In the genomic region with DNA sequence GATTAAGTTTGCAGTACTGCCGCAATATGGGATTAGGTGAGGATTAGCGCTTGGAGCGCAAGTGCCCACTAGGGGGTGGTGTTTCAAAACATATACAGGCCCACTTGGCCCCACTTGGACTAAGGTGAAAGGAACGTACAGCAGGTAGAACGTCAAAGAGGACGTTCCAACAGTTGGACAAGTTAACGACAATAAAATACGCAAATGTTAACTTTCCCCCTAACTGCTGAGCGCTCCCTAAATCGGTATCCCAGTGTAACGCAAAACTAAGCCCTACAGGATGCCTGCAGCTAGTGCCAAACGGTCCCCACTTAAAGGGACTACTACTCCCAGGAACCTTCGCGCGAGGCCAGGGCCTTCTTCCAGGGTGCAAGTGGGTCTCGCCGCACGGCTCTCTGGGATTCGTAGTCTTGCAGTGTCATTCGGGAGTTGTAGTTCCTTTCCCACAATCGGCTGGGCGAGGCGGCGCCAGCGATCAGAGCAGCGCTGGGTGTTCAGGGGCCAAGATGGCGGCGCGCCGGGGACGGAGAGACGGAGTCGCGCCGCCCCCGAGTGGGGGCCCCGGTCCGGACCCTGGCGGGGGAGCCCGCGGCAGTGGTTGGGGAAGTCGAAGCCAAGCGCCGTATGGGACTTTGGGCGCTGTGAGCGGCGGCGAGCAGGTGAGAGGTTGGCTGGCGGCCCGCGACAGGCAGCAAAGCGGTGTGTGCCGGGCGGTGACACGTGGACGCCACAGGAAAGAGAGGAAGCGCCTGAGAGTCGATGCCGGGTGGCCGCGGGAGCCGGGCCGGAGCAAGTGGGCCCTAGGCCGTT, we compare ENCODE assay signal across 8 cellular contexts. TPM values are rescaled to one million over a fixed set of nuclear protein-coding genes. Genes with fewer than 3 reads are reported as not detected.
DNase-seq lines count a peak whose midpoint lies in the region; TF ChIP-seq lines count a peak whose summit lies in the region.

A gene with protein sequence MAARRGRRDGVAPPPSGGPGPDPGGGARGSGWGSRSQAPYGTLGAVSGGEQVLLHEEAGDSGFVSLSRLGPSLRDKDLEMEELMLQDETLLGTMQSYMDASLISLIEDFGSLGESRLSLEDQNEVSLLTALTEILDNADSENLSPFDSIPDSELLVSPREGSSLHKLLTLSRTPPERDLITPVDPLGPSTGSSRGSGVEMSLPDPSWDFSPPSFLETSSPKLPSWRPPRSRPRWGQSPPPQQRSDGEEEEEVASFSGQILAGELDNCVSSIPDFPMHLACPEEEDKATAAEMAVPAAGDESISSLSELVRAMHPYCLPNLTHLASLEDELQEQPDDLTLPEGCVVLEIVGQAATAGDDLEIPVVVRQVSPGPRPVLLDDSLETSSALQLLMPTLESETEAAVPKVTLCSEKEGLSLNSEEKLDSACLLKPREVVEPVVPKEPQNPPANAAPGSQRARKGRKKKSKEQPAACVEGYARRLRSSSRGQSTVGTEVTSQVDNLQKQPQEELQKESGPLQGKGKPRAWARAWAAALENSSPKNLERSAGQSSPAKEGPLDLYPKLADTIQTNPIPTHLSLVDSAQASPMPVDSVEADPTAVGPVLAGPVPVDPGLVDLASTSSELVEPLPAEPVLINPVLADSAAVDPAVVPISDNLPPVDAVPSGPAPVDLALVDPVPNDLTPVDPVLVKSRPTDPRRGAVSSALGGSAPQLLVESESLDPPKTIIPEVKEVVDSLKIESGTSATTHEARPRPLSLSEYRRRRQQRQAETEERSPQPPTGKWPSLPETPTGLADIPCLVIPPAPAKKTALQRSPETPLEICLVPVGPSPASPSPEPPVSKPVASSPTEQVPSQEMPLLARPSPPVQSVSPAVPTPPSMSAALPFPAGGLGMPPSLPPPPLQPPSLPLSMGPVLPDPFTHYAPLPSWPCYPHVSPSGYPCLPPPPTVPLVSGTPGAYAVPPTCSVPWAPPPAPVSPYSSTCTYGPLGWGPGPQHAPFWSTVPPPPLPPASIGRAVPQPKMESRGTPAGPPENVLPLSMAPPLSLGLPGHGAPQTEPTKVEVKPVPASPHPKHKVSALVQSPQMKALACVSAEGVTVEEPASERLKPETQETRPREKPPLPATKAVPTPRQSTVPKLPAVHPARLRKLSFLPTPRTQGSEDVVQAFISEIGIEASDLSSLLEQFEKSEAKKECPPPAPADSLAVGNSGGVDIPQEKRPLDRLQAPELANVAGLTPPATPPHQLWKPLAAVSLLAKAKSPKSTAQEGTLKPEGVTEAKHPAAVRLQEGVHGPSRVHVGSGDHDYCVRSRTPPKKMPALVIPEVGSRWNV (N-terminal part only) (plus strand): TSS at position 478 of the 810 bp plus-strand sequence. CDS start 29 bp downstream, at position 507.

- peaks cover 11% of the 10 kb centered on the region for H3K23me2 ChIP-seq in H9 (ENCODE audit: insufficient read length, low read depth, low read length, poor library complexity, severe bottlenecking)

- H3K14ac ChIP-seq in H9 (ENCODE audit: insufficient read depth, low read length), result peak within 1 kb of the TSS; percentile 83

- no peak within 1 kb of the TSS for H2BK20ac ChIP-seq in H9 (ENCODE audit: low read depth, low read length, poor library complexity, severe bottlenecking)

- H3K27me3 ChIP-seq in H9 (ENCODE audit: insufficient read depth, low read length), result no peaks in the 10 kb centered on the region

- no peak within 1 kb of the TSS for H3K27ac ChIP-seq in H9 (ENCODE audit: insufficient read length, low read depth, low read length)

- H4K5ac ChIP-seq in H9 (ENCODE audit: insufficient read length, low read depth, low read length), result peak within 1 kb of the TSS; percentile 15

- WGBS in H9 (ENCODE audit: extremely low coverage, insufficient read length, low lambda C conversion rate), result no CpG with 5 or more reads among the region's 64 CpGs

- H3K4ac ChIP-seq in H9 (ENCODE audit: low read depth, low read length), result 0 out of 2 replicates have a peak within 1 kb of the TSS, but pooled peaks have one; percentile 64

- H3K27me3 Mint-ChIP-seq in H9 (ENCODE audit: low read depth), result peaks cover 2% of the 10 kb centered on the region; the same call in 1 of the 2 replicates
- peaks cover 3% of the 10 kb centered on the region for H3K27me3 Mint-ChIP-seq in nephron (ENCODE audit: low read depth)
- H3K27me3 Mint-ChIP-seq in stimulated activated naive CD8-positive, alpha-beta T cell treated with anti-CD3 and anti-CD28 coated beads, Interleukin-15, Interleukin-2, amounts not matched to agents 100 ng/mL and 50 ng/mL, for 24 hours, result no peaks in the 10 kb centered on the region

- peaks cover 23 to 27% of the 10 kb centered on the region in 2 experiments for H3K4me1 Mint-ChIP-seq in H9
- peaks cover 45% of the 10 kb centered on the region for H3K4me1 Mint-ChIP-seq in nephron
- H3K4me1 Mint-ChIP-seq in stimulated activated naive CD8-positive, alpha-beta T cell treated with anti-CD3 and anti-CD28 coated beads, Interleukin-15, Interleukin-2, amounts not matched to agents 100 ng/mL and 50 ng/mL, for 24 hours (ENCODE audit: low read depth), result peaks cover 43% of the 10 kb centered on the region

- no peak within 1 kb of the TSS for H3K56ac ChIP-seq in H9 (ENCODE audit: insufficient read length, low read depth, low read length)

- H3K27ac Mint-ChIP-seq in H9 (peak within 1 kb of the TSS; percentile 95 to 99 (median 99)), nephron (peak within 1 kb of the TSS; percentile 93 to 97 (median 96))
- H3K27ac Mint-ChIP-seq in stimulated activated naive CD8-positive, alpha-beta T cell treated with anti-CD3 and anti-CD28 coated beads, Interleukin-15, Interleukin-2, amounts not matched to agents 100 ng/mL and 50 ng/mL, for 24 hours, result peak within 1 kb of the TSS; percentile 100

- H3K4me1 ChIP-seq in H9 (ENCODE audit: insufficient read depth, low read length), result no peaks in the 10 kb centered on the region; the same call in 1 of the 2 replicates

- peak within 1 kb of the TSS; percentile 91 for H3K9ac ChIP-seq in H9 (ENCODE audit: extremely low read depth, insufficient read length, low read length)

- H3K23ac ChIP-seq in H9 (ENCODE audit: insufficient read length, low read depth, low read length), result no peak within 1 kb of the TSS

- peak within 1 kb of the TSS; percentile 100 for H3K4me2 ChIP-seq in H9 (ENCODE audit: insufficient read depth, insufficient read length, low read length)

- H3K18ac ChIP-seq in H9 (ENCODE audit: insufficient read length, low read depth, low read length), result peak within 1 kb of the TSS; percentile 86

- H2AFZ ChIP-seq in H9 (ENCODE audit: low read length), result peak within 1 kb of the TSS; percentile 74

- no peak within 1 kb of the TSS for H4K91ac ChIP-seq in H9 (ENCODE audit: insufficient read length, low read depth, low read length)

- H3K4me3 Mint-ChIP-seq in H9 (peak within 1 kb of the TSS; percentile 97 to 98), nephron (peak within 1 kb of the TSS; percentile 93 to 98 (median 96))
- peak within 1 kb of the TSS; percentile 100 for H3K4me3 Mint-ChIP-seq in stimulated activated naive CD8-positive, alpha-beta T cell treated with anti-CD3 and anti-CD28 coated beads, Interleukin-15, Interleukin-2, amounts not matched to agents 100 ng/mL and 50 ng/mL, for 24 hours

- no peak within 1 kb of the TSS for H3T11ph ChIP-seq in H9 (ENCODE audit: low read length)

- DNase-seq in GDM1 (lab: John Stamatoyannopoulos, UW) (peak; percentile 97), H9 (peak; percentile 99), M059J (ENCODE audit: low read depth) (peak; percentile 99), SHP77 (lab: John Stamatoyannopoulos, UW) (peak; percentile 98), fibroblast of pulmonary artery (ENCODE audit: low read depth) (peak; percentile 99)
- DNase-seq in activated effector memory CD4-positive, alpha-beta T cell treated with Interleukin-2 at 50 U/mL for 16 hours, result peak; percentile 96

- peaks cover 10% of the 10 kb centered on the region for H3K79me1 ChIP-seq in H9 (ENCODE audit: insufficient read depth, low read depth, low read length, poor library complexity, severe bottlenecking)

- peak within 1 kb of the TSS; percentile 96 for H3K4me3 ChIP-seq in fibroblast of pulmonary artery (replicated peaks; ENCODE audit: low read depth, low read length)

- peaks cover 42% of the 10 kb centered on the region for H3K79me2 ChIP-seq in H9 (ENCODE audit: insufficient read depth, low read length)

- H4K20me1 ChIP-seq in H9 (ENCODE audit: control insufficient read depth, insufficient read depth, insufficient read length), result no peaks in the 10 kb centered on the region

- H3K9me3 Mint-ChIP-seq in H9 (no peaks in the 10 kb centered on the region; a peak in 1 of 5 replicates), nephron (no peaks in the 10 kb centered on the region)
- H3K9me3 Mint-ChIP-seq in stimulated activated naive CD8-positive, alpha-beta T cell treated with anti-CD3 and anti-CD28 coated beads, Interleukin-15, Interleukin-2, amounts not matched to agents 100 ng/mL and 50 ng/mL, for 24 hours, result no peaks in the 10 kb centered on the region

- no peak within 1 kb of the TSS for H2BK120ac ChIP-seq in H9 (ENCODE audit: low read depth, low read length, poor library complexity, severe bottlenecking)

- no peak within 1 kb of the TSS for H2BK5ac ChIP-seq in H9 (ENCODE audit: insufficient read length, low read length)

- TF ChIP-seq CTCF in H9 (conservative IDR thresholded peaks at IDR 0.05) (peak; percentile 97), fibroblast of pulmonary artery (IDR thresholded peaks at IDR 0.05; ENCODE audit: low read length, missing control alignments) (peak; percentile 91), nephron (IDR thresholded peaks at IDR 0.05; ENCODE audit: unreplicated experiment in 3 of 3) (peak; percentile 98 to 99 (median 98))

- H3K36me3 Mint-ChIP-seq in H9 (ENCODE audit: insufficient read depth in 1 of 3, low read depth in 3 of 3) (peaks cover 18 to 30% (median 22%) of the 10 kb centered on the region in 3 experiments), nephron (ENCODE audit: low read depth) (peaks cover 3% of the 10 kb centered on the region)
- peaks cover 40% of the 10 kb centered on the region for H3K36me3 Mint-ChIP-seq in stimulated activated naive CD8-positive, alpha-beta T cell treated with anti-CD3 and anti-CD28 coated beads, Interleukin-15, Interleukin-2, amounts not matched to agents 100 ng/mL and 50 ng/mL, for 24 hours (ENCODE audit: low read depth)

- H4K8ac ChIP-seq in H9 (replicated peaks; ENCODE audit: insufficient read length, low read depth, low read length), result no peak within 1 kb of the TSS

- no peaks in the 10 kb centered on the region for H3K9me3 ChIP-seq in H9 (ENCODE audit: control insufficient read depth, low read depth, low read length)

- H2AK5ac ChIP-seq in H9 (ENCODE audit: insufficient read length, low read length), result no peak within 1 kb of the TSS

- no peak within 1 kb of the TSS for H2BK12ac ChIP-seq in H9 (ENCODE audit: insufficient read length, low read depth, low read length)

- no peak within 1 kb of the TSS for H2BK15ac ChIP-seq in H9 (ENCODE audit: low read depth, low read length)

RNA-seq across cellular contexts. Expression of the gene that starts here (rescaled TPM):
- 111 and 121 TPM in 2 replicates for total RNA-seq in H9 (2021)
- 14.7 and 15.1 TPM in 2 replicates for total RNA-seq in M059J (2014; rRNA removed; shearing (Covaris generic))
